In the genomic region with DNA sequence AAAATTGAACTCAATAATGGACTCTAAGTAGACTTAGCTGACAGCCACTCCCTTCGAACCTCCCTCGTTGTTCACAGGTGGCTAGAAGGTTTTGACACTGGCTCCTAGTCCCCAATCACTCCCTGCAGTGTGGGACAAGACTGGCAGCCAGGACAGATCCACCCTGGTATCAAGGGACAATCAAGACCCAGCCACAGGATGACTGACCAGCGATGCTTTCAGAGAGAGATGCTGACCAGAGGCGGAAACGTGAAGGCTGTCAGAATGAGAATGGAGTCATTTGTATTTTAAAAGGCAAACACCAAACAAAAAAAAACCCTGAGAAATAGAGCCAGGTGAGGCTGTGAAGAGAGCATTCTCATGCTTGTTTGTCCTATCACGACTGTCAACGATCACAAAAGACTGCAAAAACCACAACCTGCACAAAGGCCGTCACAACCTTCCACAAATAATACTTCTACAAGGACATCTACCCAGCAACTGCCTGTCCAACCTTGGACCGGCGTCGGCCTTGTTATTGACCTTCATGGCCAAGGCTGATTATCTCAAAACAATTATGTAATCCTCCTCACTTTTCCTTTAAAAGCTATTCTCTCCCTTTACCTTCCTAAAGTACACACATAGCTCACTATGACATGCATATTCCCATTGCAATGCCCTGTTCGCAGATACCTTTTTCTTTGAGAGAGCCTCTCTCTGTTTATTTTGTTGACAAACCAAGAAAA, we compare ENCODE assay signal across 23 cellular contexts. TPM values are rescaled to one million over a fixed set of nuclear protein-coding genes. Genes with fewer than 3 reads are reported as not detected.
A peak's percentile ranks its signal among the peaks of the same experiment; 100 is the strongest.
DNase-seq lines count a peak whose midpoint lies in the region; ATAC-seq, FAIRE-seq and TF ChIP-seq lines count a peak whose summit lies in the region.
"Had no signal": no experiment of that assay in that cellular context is flagged by ENCODE, and none has a peak within 500 bp of the region (broad histone marks: within the 10 kb centered on the region; RNA-seq: fewer than 3 reads in every experiment).

No MANE protein-coding gene starts in this region.

- H4K8ac ChIP-seq in H1 (ENCODE audit: extremely low read depth, insufficient read depth, low read length), result no peak overlapping the region

- no peak overlapping the region for H3K23ac ChIP-seq in H1 (ENCODE audit: insufficient read length)

- no peak for TF ChIP-seq EP300 in H1 (IDR thresholded peaks at IDR 0.05; ENCODE audit: borderline replicate concordance in 1 of 2, low read depth in 2 of 2, low read length in 2 of 2)

- no peak for ATAC-seq in CD8-positive, alpha-beta T cell
- peak; percentile 30 to 82 (median 46) for ATAC-seq in pancreas
- ATAC-seq in HG02678 (IDR thresholded peaks at IDR 0.05; ENCODE audit: unreplicated experiment), result no peak
- ATAC-seq in HG03159 (IDR thresholded peaks at IDR 0.05; ENCODE audit: unreplicated experiment), result no peak
- ATAC-seq: esophagus mucosa had no signal

- POLR2A ChIA-PET in CD8-positive, alpha-beta T cell (lab: Charles Lee), result interaction anchor here (1.5 to 5.4 kb wide), 2 partner anchors 13 to 37 kb away, joined by 3 to 39 read pairs; partner anchors contain the start of genes EIF5 and MARK3
- POLR2A ChIA-PET in H1 (lab: Charles Lee; ENCODE audit: partially characterized antibody), result interaction anchor here (1.0 to 16.0 kb wide), 7 partner anchors 8 to 99 kb away, joined by 3 to 247 read pairs (median 26); partner anchors contain the start of gene EIF5

- no peaks in the 10 kb centered on the region for H3K9me3 Mint-ChIP-seq in CD8-positive, alpha-beta T cell

- CTCF ChIA-PET in CD8-positive, alpha-beta T cell (lab: Charles Lee), result no interaction called here
- CTCF ChIA-PET in H1 (lab: Charles Lee; ENCODE audit: partially characterized antibody), result interaction anchor here (0.9 to 1.7 kb wide), 4 partner anchors 11 to 199 kb away, joined by 3 to 5 read pairs (median 3); no protein-coding TSS in a partner anchor

- H3K14ac ChIP-seq in H1 (ENCODE audit: insufficient read length), result no peak overlapping the region

- no peaks in the 10 kb centered on the region for H3K4me1 ChIP-seq in CD8-positive, alpha-beta T cell (ENCODE audit: insufficient read depth, low read length)
- H3K4me1 ChIP-seq in HUES64 (ENCODE audit: insufficient read depth, low read length) (peaks cover 3% of the 10 kb centered on the region; the same call in 1 of the 2 replicates), H1 (replicated peaks in 1 of 4; ENCODE audit: control insufficient read depth in 3 of 4, insufficient read depth in 4 of 4, low read length in 3 of 4) (peaks cover 0 to 3% (median 0%) of the 10 kb centered on the region in 4 experiments; a peak in 6 of 7 replicates), pancreas (peaks cover 0 to 11% (median 3%) of the 10 kb centered on the region in 3 donors), breast epithelium (no peaks in the 10 kb centered on the region)
- H3K4me1 ChIP-seq: thyroid gland had no signal

- no peak for TF ChIP-seq CTCF in CD8-positive, alpha-beta T cell (IDR thresholded peaks at IDR 0.05)
- TF ChIP-seq CTCF in H1 (IDR thresholded peaks at IDR 0.05; ENCODE audit: control extremely low read depth in 1 of 3, insufficient read depth in 1 of 3, low read depth in 1 of 3, low read length in 3 of 3) (no peak), pancreas (IDR thresholded peaks at IDR 0.05) (no peak), breast epithelium (IDR thresholded peaks at IDR 0.05) (no peak)

- peaks cover 26% of the 10 kb centered on the region for H3K36me3 ChIP-seq in CD8-positive, alpha-beta T cell (ENCODE audit: insufficient read depth, low read length)
- H3K36me3 ChIP-seq in HUES64 (ENCODE audit: insufficient read depth, low read length) (peaks cover 29% of the 10 kb centered on the region), H1 (ENCODE audit: control insufficient read depth in 2 of 4, insufficient read depth in 4 of 4, low read length in 3 of 4) (peaks cover 2 to 29% (median 17%) of the 10 kb centered on the region in 4 experiments; a peak in 7 of 8 replicates), pancreas (peaks cover 5 to 23% (median 9%) of the 10 kb centered on the region in 3 donors), breast epithelium (no peaks in the 10 kb centered on the region)

- H3K4me3 ChIP-seq in CD8-positive, alpha-beta T cell (ENCODE audit: low read depth, low read length), result no peak overlapping the region
- H3K4me3 ChIP-seq in HUES64 (ENCODE audit: low read length), result no peak overlapping the region
- no peak overlapping the region for H3K4me3 ChIP-seq in H1 (ENCODE audit: extremely low read depth in 1 of 4, insufficient read depth in 2 of 4, low read depth in 3 of 4, low read length in 4 of 4)
- no peak overlapping the region for H3K4me3 ChIP-seq in pancreas
- H3K4me3 ChIP-seq in breast epithelium, result no peak overlapping the region
- H3K4me3 ChIP-seq: thyroid gland had no signal

- H3K4ac ChIP-seq in H1 (replicated peaks; ENCODE audit: insufficient read length, low read depth, low read length), result no peak overlapping the region

- peaks cover 5% of the 10 kb centered on the region for H3K4me1 Mint-ChIP-seq in CD8-positive, alpha-beta T cell (ENCODE audit: low read depth)

- TF ChIP-seq POLR2A in H1 (IDR thresholded peaks at IDR 0.05; ENCODE audit: control extremely low read depth in 1 of 2, low read depth in 2 of 2, low read length in 2 of 2) (no peak), breast epithelium (IDR thresholded peaks at IDR 0.05) (no peak)

- H3K4me3 Mint-ChIP-seq in CD8-positive, alpha-beta T cell, result no peak overlapping the region

- no peak for FAIRE-seq in H1 (lab: Jason Lieb, UNC)
- FAIRE-seq in pancreas (lab: Jason Lieb, UNC), result no peak
- FAIRE-seq: frontal cortex, keratinocyte had no signal

- H2BK5ac ChIP-seq in H1 (ENCODE audit: low read depth, low read length), result no peak overlapping the region

- WGBS in HUES64, result 59% methylated on average over 12 of the region's 12 CpGs
- WGBS in H1 (ENCODE audit: extremely low coverage in 1 of 2, insufficient coverage in 1 of 2, insufficient read length in 1 of 2, insufficient replicate concordance in 2 of 2, low coverage in 1 of 2, low lambda C conversion rate in 2 of 2, missing lambda C conversion rate in 1 of 2), 2 experiments, result 56% methylated on average over 12 of the region's 12 CpGs; no CpG with 5 or more reads in 1 of the 2 experiments
- WGBS in pancreas, 2 donors, result 20 to 21% methylated on average over 12 of the region's 12 CpGs

- H4K20me1 ChIP-seq in H1 (replicated peaks in 1 of 2; ENCODE audit: control insufficient read depth in 1 of 2, insufficient read depth in 2 of 2, low read length in 2 of 2), result peaks cover 0 to 2% of the 10 kb centered on the region in 2 experiments

- H3K27me3 ChIP-seq in CD8-positive, alpha-beta T cell (ENCODE audit: insufficient read depth, low read length), result no peaks in the 10 kb centered on the region
- H3K27me3 ChIP-seq in HUES64 (ENCODE audit: insufficient read depth, low read length), result no peaks in the 10 kb centered on the region
- no peaks in the 10 kb centered on the region for H3K27me3 ChIP-seq in H1 (replicated peaks in 1 of 4; ENCODE audit: control insufficient read depth in 3 of 4, extremely low read depth in 1 of 4, insufficient read depth in 3 of 4, low read length in 3 of 4)
- no peaks in the 10 kb centered on the region for H3K27me3 ChIP-seq in pancreas
- no peaks in the 10 kb centered on the region for H3K27me3 ChIP-seq in breast epithelium
- H3K27me3 ChIP-seq: thyroid gland had no signal

- H2BK20ac ChIP-seq in H1 (ENCODE audit: low read length), result peak overlapping the region; percentile 23; the same call in 1 of the 2 replicates

- H3K9ac ChIP-seq in HUES64 (ENCODE audit: low read depth, low read length), result no peak overlapping the region
- H3K9ac ChIP-seq in H1 (replicated peaks in 1 of 4; ENCODE audit: extremely low read depth in 1 of 4, low read depth in 3 of 4, low read length in 3 of 4), result peak overlapping the region in 1 of 4 experiments; percentile 28; a peak in 1 of 7 replicates

- no peak overlapping the region for H3K56ac ChIP-seq in H1 (replicated peaks; ENCODE audit: insufficient read length, low read depth, low read length)

- H3K79me2 ChIP-seq in H1 (ENCODE audit: control insufficient read depth in 1 of 2, insufficient read depth in 2 of 2, low read length in 2 of 2), result no peaks in the 10 kb centered on the region

- peaks cover 1% of the 10 kb centered on the region for H3K27me3 Mint-ChIP-seq in CD8-positive, alpha-beta T cell (ENCODE audit: low read depth)

- H4K5ac ChIP-seq in H1 (ENCODE audit: insufficient read length, low read depth, low read length), result no peak overlapping the region

- H3K18ac ChIP-seq in H1 (ENCODE audit: extremely low read depth, low read length), result no peak overlapping the region

- no peaks in the 10 kb centered on the region for H3K9me3 ChIP-seq in CD8-positive, alpha-beta T cell (ENCODE audit: low read length)
- no peaks in the 10 kb centered on the region for H3K9me3 ChIP-seq in HUES64 (ENCODE audit: insufficient read depth, low read depth, low read length)
- no peaks in the 10 kb centered on the region for H3K9me3 ChIP-seq in H1 (ENCODE audit: insufficient read depth in 2 of 2, low read depth in 1 of 2, low read length in 1 of 2)
- H3K9me3 ChIP-seq in pancreas, result no peaks in the 10 kb centered on the region
- no peaks in the 10 kb centered on the region for H3K9me3 ChIP-seq in breast epithelium
- H3K9me3 ChIP-seq: thyroid gland had no signal

- intact Hi-C loops in CD8-positive, alpha-beta T cell (cut with DNase I, micrococcal nuclease), result no loop called here
- intact Hi-C loops in pancreas (cut with DNase I), result no loop called here
- intact Hi-C loops in breast epithelium (cut with DNase I; ENCODE audit: low total_unique reads), result no loop called here

- no peak overlapping the region for H3K27ac ChIP-seq in CD8-positive, alpha-beta T cell (ENCODE audit: low read depth, low read length)
- H3K27ac ChIP-seq in HUES64 (ENCODE audit: low read depth, low read length), result peak overlapping the region; percentile 4; the same call in 1 of the 2 replicates
- no peak overlapping the region for H3K27ac ChIP-seq in H1 (ENCODE audit: low read depth, low read length)
- H3K27ac ChIP-seq in pancreas, result peak overlapping the region in 1 of 4 donors; percentile 15
- H3K27ac ChIP-seq in breast epithelium, result no peak overlapping the region
- H3K27ac ChIP-seq: thyroid gland had no signal

- H2BK12ac ChIP-seq in H1 (ENCODE audit: low read depth, low read length), result no peak overlapping the region

- no peak overlapping the region for H2AFZ ChIP-seq in H1 (ENCODE audit: low read length)

- H3K23me2 ChIP-seq in H1 (ENCODE audit: low read depth, low read length), result no peaks in the 10 kb centered on the region

- no peak overlapping the region for H4K91ac ChIP-seq in H1 (replicated peaks; ENCODE audit: insufficient read length, low read length)

- no peaks in the 10 kb centered on the region for H3K79me1 ChIP-seq in H1 (ENCODE audit: low read depth, low read length)

- H3K36me3 Mint-ChIP-seq in CD8-positive, alpha-beta T cell, result peaks cover 30% of the 10 kb centered on the region

- peak overlapping the region in 1 of 2 experiments; percentile 45; a peak in 2 of 4 replicates for H3K4me2 ChIP-seq in H1 (ENCODE audit: insufficient read depth in 1 of 2, low read depth in 2 of 2, low read length in 2 of 2)

- DNase-seq in CD8-positive, alpha-beta T cell, result no peak
- DNase-seq in H1 (ENCODE audit: low read depth in 1 of 2, low spot score in 2 of 2) (no peak), pancreas (peak in 1 of 6 donors; percentile 26), breast epithelium (ENCODE audit: low spot score in 2 of 2) (no peak)
- DNase-seq: activated CD4-positive, alpha-beta T cell treated with anti-CD3 and anti-CD28 coated beads, Interleukin-2, amount 50 U/mL, for 1 hour; activated T-cell treated with anti-CD3 and anti-CD28 coated beads for 4 hours; amygdala; caudate nucleus; DMS79; hypothalamus; mammary epithelial cell; NCI-H1436 treated with DMSO at 0.1 percent for 48 hours; NCI-H526 treated with DMSO at 0.1 percent for 48 hours; OCI-M1; Right ventricle myocardium superior; stimulated activated naive CD4-positive, alpha-beta T cell; thyroid gland had no signal

- H2BK120ac ChIP-seq in H1 (replicated peaks; ENCODE audit: low read depth, low read length), result no peak overlapping the region

- peak overlapping the region; percentile 5 for H3K27ac Mint-ChIP-seq in CD8-positive, alpha-beta T cell

- no peak overlapping the region for H2AK5ac ChIP-seq in H1 (ENCODE audit: low read depth, low read length)

- no peak overlapping the region for H2BK15ac ChIP-seq in H1 (ENCODE audit: low read length)

- no peak for TF ChIP-seq RAD21 in H1 (IDR thresholded peaks at IDR 0.05 in 1 of 2, conservative IDR thresholded peaks at IDR 0.05 in 1 of 2; ENCODE audit: low read depth in 2 of 2, low read length in 2 of 2)

RNA-seq across cellular contexts. Expression of gene EIF5, which starts 13.2 kb away (rescaled TPM):
- total RNA-seq in CD8-positive, alpha-beta T cell, result 100 to 1,000 TPM; 711 to 754 TPM
- 269 TPM for polyA plus RNA-seq in HUES64 (2013, experiment 1 of 2)
- 257 TPM for polyA plus RNA-seq in HUES64 (2013, experiment 2 of 2)
- total RNA-seq in H1 (2021; fragmentation: NEBNext Ultra II Directional; extraction: Animal tissue kit (Norgen Biotek cat#: 25700)), result 323 and 328 TPM in 2 replicates
- 179 and 184 TPM in 2 replicates for polyA plus RNA-seq in H1 (2011; rRNA removed)
- 254 TPM for polyA plus RNA-seq in H1 (2011; cell fraction: cytosol; rRNA removed)
- 169 TPM for polyA plus RNA-seq in H1 (2011; cell fraction: nucleus; rRNA removed)
- polyA plus RNA-seq in H1 (2012, experiment 1 of 2), result 243 to 415 TPM (median 345 TPM) in 4 replicates
- polyA plus RNA-seq in H1 (2012, experiment 2 of 2), result 24.0 TPM
- polyA plus RNA-seq in H1 (2013, experiment 1 of 2), result 314 TPM
- polyA plus RNA-seq in H1 (2013, experiment 2 of 2), result 325 TPM
- polyA minus RNA-seq in H1 (2011; rRNA and poly(A)+ RNA removed), result 277 and 334 TPM in 2 replicates
- polyA minus RNA-seq in H1 (2011; cell fraction: cytosol; rRNA and poly(A)+ RNA removed), result 213 TPM
- 361 TPM for polyA minus RNA-seq in H1 (2011; cell fraction: nucleus; rRNA and poly(A)+ RNA removed)
- 100 to 1,000 TPM in 3 of 6 donors, 10 to 100 TPM in 3; 79.8 to 139 (median 101) TPM for total RNA-seq in pancreas
- polyA plus RNA-seq in pancreas, result 10 to 100 TPM; 22.2 to 42.1 TPM
- total RNA-seq in breast epithelium, result 100 to 1,000 TPM; 143 to 254 (median 150) TPM

RNA-seq across cellular contexts. Expression of gene MARK3, which starts 38.0 kb away (rescaled TPM):
- total RNA-seq in CD8-positive, alpha-beta T cell, result 100 to 1,000 TPM; 123 to 124 TPM
- polyA plus RNA-seq in HUES64 (2013, experiment 1 of 2), result 57.9 TPM
- 53.8 TPM for polyA plus RNA-seq in HUES64 (2013, experiment 2 of 2)
- 76.6 and 76.9 TPM in 2 replicates for total RNA-seq in H1 (2021; fragmentation: NEBNext Ultra II Directional; extraction: Animal tissue kit (Norgen Biotek cat#: 25700))
- polyA plus RNA-seq in H1 (2011; rRNA removed) (37.6 and 39.4 TPM in 2 replicates), pancreas (100 to 1,000 TPM in 1 of 2 donors, 10 to 100 TPM in 1; 84.7 to 110 TPM)
- 58.3 TPM for polyA plus RNA-seq in H1 (2011; cell fraction: cytosol; rRNA removed)
- polyA plus RNA-seq in H1 (2011; cell fraction: nucleus; rRNA removed), result 56.3 TPM
- 59.9 to 69.8 TPM (median 62.5 TPM) in 4 replicates for polyA plus RNA-seq in H1 (2012, experiment 1 of 2)
- polyA plus RNA-seq in H1 (2012, experiment 2 of 2), result 9.7 TPM
- polyA plus RNA-seq in H1 (2013, experiment 1 of 2), result 42.6 TPM
- polyA plus RNA-seq in H1 (2013, experiment 2 of 2), result 40.8 TPM
- polyA minus RNA-seq in H1 (2011; rRNA and poly(A)+ RNA removed), result 67.6 and 67.8 TPM in 2 replicates
- polyA minus RNA-seq in H1 (2011; cell fraction: cytosol; rRNA and poly(A)+ RNA removed), result 37.8 TPM
- polyA minus RNA-seq in H1 (2011; cell fraction: nucleus; rRNA and poly(A)+ RNA removed), result 75.3 TPM
- total RNA-seq in pancreas (10 to 100 TPM; 35.3 to 51.0 (median 40.1) TPM), breast epithelium (100 to 1,000 TPM in 1 of 3 donors, 10 to 100 TPM in 2; 70.2 to 107 (median 87.5) TPM)

Comparison
In these comparisons a context has a peak if more than half of its experiments do, and no peak if none do; other contexts are left out.
1. ATAC-seq: peak in pancreas (4 of 4); none in CD8-positive, alpha-beta T cell (single experiment), HG02678 (single experiment) and HG03159 (single experiment).